Comparison of ENCODE assay signal across 1 cellular context in the genomic region with DNA sequence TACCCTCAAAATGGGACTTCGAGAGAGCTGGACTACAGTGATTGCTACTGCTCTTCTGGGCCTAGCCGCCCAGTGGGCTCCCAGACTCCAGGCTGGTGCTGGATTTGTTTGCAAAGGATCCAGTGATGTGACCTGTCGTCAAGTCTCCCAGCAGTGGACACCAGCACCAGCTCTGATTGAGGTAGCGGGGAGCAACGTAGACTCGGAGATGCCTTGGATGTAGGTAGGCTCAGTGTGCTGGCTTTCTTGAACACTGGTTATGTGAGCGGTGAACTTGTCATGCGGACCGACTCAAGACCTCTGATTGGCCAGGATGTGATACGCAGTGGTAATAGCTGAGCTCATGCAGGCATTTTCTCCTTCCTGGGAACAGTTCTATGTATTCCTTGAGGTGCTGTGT.
TF ChIP-seq lines count a peak whose summit lies in the region.

No MANE protein-coding gene starts in this region.

TF ChIP-seq in HepG2, 621 proteins besides CTCF, POLR2A, EP300 and RAD21:
- TF ChIP-seq SSRP1 (CRISPR knock-in tag; IDR thresholded peaks at IDR 0.05) (peak; percentile 47; the same call in 1 of the 2 replicates), FLYWCH1 (CRISPR knock-in tag; IDR thresholded peaks at IDR 0.05) (no peak), NCOA1 (CRISPR knock-in tag; IDR thresholded peaks at IDR 0.05) (peak; percentile 33; the same call in 1 of the 2 replicates), AGO2 (optimal IDR thresholded peaks at IDR 0.05; ENCODE audit: low read depth, low read length) (no peak)
